ENCODE assay signal across 8 cellular contexts in the genomic region with DNA sequence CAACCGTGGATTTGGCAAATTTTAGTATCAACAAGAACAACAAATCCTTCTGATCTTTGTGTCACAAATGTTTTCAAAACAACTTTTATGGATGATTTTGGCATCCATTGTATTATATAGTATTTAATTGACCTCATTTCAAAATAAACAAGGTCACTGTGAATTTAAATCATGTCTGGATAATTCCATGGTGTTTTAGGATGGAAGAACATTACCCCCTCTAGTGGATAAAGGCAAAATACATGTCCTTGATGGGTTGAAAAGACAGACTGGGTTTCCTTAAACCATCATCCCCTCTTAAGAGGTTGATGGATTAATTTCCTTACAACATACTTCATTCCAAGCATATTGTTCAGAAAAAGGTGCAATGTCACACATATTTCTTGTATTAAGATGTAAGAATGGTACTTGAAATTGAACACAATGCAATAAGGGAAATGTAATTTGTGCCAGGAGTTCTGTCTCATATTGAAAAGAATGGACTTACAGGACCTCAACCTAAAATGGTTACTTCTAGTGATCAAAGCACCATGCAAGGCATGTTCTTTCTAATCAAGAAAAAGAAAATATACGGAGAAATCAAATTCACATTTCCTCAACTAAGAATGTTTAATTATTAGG.
DNase-seq lines count a peak whose midpoint lies in the region; ATAC-seq and TF ChIP-seq lines count a peak whose summit lies in the region.

No MANE protein-coding gene starts in this region.

- intact Hi-C loops in activated CD8-positive, alpha-beta T cell treated with anti-CD3 and anti-CD28 coated beads for 36 hours (cut with micrococcal nuclease) = no loop called here
- intact Hi-C loops in MCF 10A (cut with micrococcal nuclease) = loop anchor here (1.0 to 10.0 kb wide), 5 partner anchors 132 to 585 kb away; no protein-coding TSS in a partner anchor

- BruUV-seq in MCF 10A (replicated peaks; lab: Mats Ljungman, UMichigan) = no TSS peak

- no peak for ATAC-seq in activated CD8-positive, alpha-beta T cell treated with anti-CD3 and anti-CD28 coated beads for 36 hours
- ATAC-seq in activated CD8-positive, alpha-beta T cell treated with anti-CD3 and anti-CD28 coated beads, Interleukin-2, amount 10 ng/mL, durations not matched to agents 7 days and 5 days = no peak
- ATAC-seq in lung (ENCODE audit: insufficient read depth, low FRiP score) (no peak), HG03135 (IDR thresholded peaks at IDR 0.05; ENCODE audit: unreplicated experiment) (no peak), GM21737 (IDR thresholded peaks at IDR 0.05; ENCODE audit: unreplicated experiment) (no peak)

- H3K27me3 ChIP-seq in lung (ENCODE audit: control insufficient read depth, insufficient read depth) = no peaks in the 10 kb centered on the region

- DNase-seq in activated CD8-positive, alpha-beta T cell treated with anti-CD3 and anti-CD28 coated beads for 36 hours = no peak
- no peak for DNase-seq in activated CD8-positive, alpha-beta T cell treated with anti-CD3 and anti-CD28 coated beads, Interleukin-2, amount 10 ng/mL, durations not matched to agents 7 days and 5 days
- peak; percentile 51 for DNase-seq in NCI-H2196 treated with DMSO at 0.1 percent for 48 hours (lab: John Stamatoyannopoulos, UW; ENCODE audit: unreplicated experiment)
- DNase-seq in MCF 10A (ENCODE audit: unreplicated experiment) = peak; percentile 54
- no peak for DNase-seq in lung (ENCODE audit: low spot score)
- DNase-seq in stimulated activated CD4-positive, alpha-beta T cell treated with anti-CD3 and anti-CD28 coated beads, Interleukin-15, amount 100 ng/mL, for 24 hours = no peak

- no peaks in the 10 kb centered on the region for H3K36me3 ChIP-seq in lung (ENCODE audit: control insufficient read depth in 2 of 2, insufficient read depth in 2 of 2, low read length in 2 of 2)

- H3K4me1 Mint-ChIP-seq in activated CD8-positive, alpha-beta T cell treated with anti-CD3 and anti-CD28 coated beads for 36 hours (ENCODE audit: low read depth) = peaks cover 3% of the 10 kb centered on the region
- no peaks in the 10 kb centered on the region for H3K4me1 Mint-ChIP-seq in activated CD8-positive, alpha-beta T cell treated with anti-CD3 and anti-CD28 coated beads, Interleukin-2, amount 10 ng/mL, durations not matched to agents 7 days and 5 days (ENCODE audit: low read depth)
- H3K4me1 Mint-ChIP-seq in MCF 10A (ENCODE audit: insufficient read depth, unreplicated experiment) = peaks cover 6% of the 10 kb centered on the region

- 65 to 68% methylated on average over 2 of the region's 2 CpGs for WGBS in lung, 2 donors

- peak; percentile 54 for TF ChIP-seq CTCF in activated CD8-positive, alpha-beta T cell treated with anti-CD3 and anti-CD28 coated beads for 36 hours (IDR thresholded peaks at IDR 0.05)
- TF ChIP-seq CTCF in MCF 10A (IDR thresholded peaks at IDR 0.05; ENCODE audit: unreplicated experiment) (peak; percentile 53), lung (IDR thresholded peaks at IDR 0.05; ENCODE audit: control extremely low read depth, extremely low read depth) (peak; percentile 20)

- H3K4me3 ChIP-seq in lung = no peak overlapping the region

- no peaks in the 10 kb centered on the region for H3K4me1 ChIP-seq in lung (ENCODE audit: control insufficient read depth in 2 of 2, insufficient read depth in 2 of 2, low read length in 2 of 2)

- POLR2A ChIA-PET in activated CD8-positive, alpha-beta T cell treated with anti-CD3 and anti-CD28 coated beads for 36 hours (lab: Charles Lee) = no interaction called here
- POLR2A ChIA-PET in activated CD8-positive, alpha-beta T cell treated with anti-CD3 and anti-CD28 coated beads, Interleukin-2, amount 10 ng/mL, durations not matched to agents 7 days and 5 days (lab: Charles Lee) = no interaction called here
- POLR2A ChIA-PET in MCF 10A (lab: Yijun Ruan, JAX) = no interaction called here

- H3K4me3 Mint-ChIP-seq in activated CD8-positive, alpha-beta T cell treated with anti-CD3 and anti-CD28 coated beads for 36 hours = no peak overlapping the region
- no peak overlapping the region for H3K4me3 Mint-ChIP-seq in activated CD8-positive, alpha-beta T cell treated with anti-CD3 and anti-CD28 coated beads, Interleukin-2, amount 10 ng/mL, durations not matched to agents 7 days and 5 days
- H3K4me3 Mint-ChIP-seq in MCF 10A (ENCODE audit: unreplicated experiment) = no peak overlapping the region

- no peaks in the 10 kb centered on the region for H3K9me3 ChIP-seq in lung (ENCODE audit: control insufficient read depth in 2 of 2, insufficient read depth in 1 of 2, low read length in 1 of 2)

- peaks cover 2% of the 10 kb centered on the region for H3K27me3 Mint-ChIP-seq in activated CD8-positive, alpha-beta T cell treated with anti-CD3 and anti-CD28 coated beads for 36 hours
- peaks cover 6% of the 10 kb centered on the region for H3K27me3 Mint-ChIP-seq in activated CD8-positive, alpha-beta T cell treated with anti-CD3 and anti-CD28 coated beads, Interleukin-2, amount 10 ng/mL, durations not matched to agents 7 days and 5 days (ENCODE audit: low read depth)
- peaks cover 22% of the 10 kb centered on the region for H3K27me3 Mint-ChIP-seq in MCF 10A (ENCODE audit: insufficient read depth, unreplicated experiment)

- no peak overlapping the region for H3K27ac ChIP-seq in lung (ENCODE audit: low read depth in 1 of 2, low read length in 1 of 2)

- H3K36me3 Mint-ChIP-seq in activated CD8-positive, alpha-beta T cell treated with anti-CD3 and anti-CD28 coated beads for 36 hours (ENCODE audit: low read depth) = no peaks in the 10 kb centered on the region
- no peaks in the 10 kb centered on the region for H3K36me3 Mint-ChIP-seq in activated CD8-positive, alpha-beta T cell treated with anti-CD3 and anti-CD28 coated beads, Interleukin-2, amount 10 ng/mL, durations not matched to agents 7 days and 5 days (ENCODE audit: low read depth)
- H3K36me3 Mint-ChIP-seq in MCF 10A (ENCODE audit: insufficient read depth, unreplicated experiment) = no peaks in the 10 kb centered on the region

- H3K27ac Mint-ChIP-seq in activated CD8-positive, alpha-beta T cell treated with anti-CD3 and anti-CD28 coated beads for 36 hours = no peak overlapping the region
- no peak overlapping the region for H3K27ac Mint-ChIP-seq in activated CD8-positive, alpha-beta T cell treated with anti-CD3 and anti-CD28 coated beads, Interleukin-2, amount 10 ng/mL, durations not matched to agents 7 days and 5 days
- no peak overlapping the region for H3K27ac Mint-ChIP-seq in MCF 10A (ENCODE audit: low read depth, unreplicated experiment)

- no peaks in the 10 kb centered on the region for H3K9me3 Mint-ChIP-seq in activated CD8-positive, alpha-beta T cell treated with anti-CD3 and anti-CD28 coated beads for 36 hours
- no peaks in the 10 kb centered on the region for H3K9me3 Mint-ChIP-seq in activated CD8-positive, alpha-beta T cell treated with anti-CD3 and anti-CD28 coated beads, Interleukin-2, amount 10 ng/mL, durations not matched to agents 7 days and 5 days (ENCODE audit: insufficient read depth)
- no peaks in the 10 kb centered on the region for H3K9me3 Mint-ChIP-seq in MCF 10A (ENCODE audit: unreplicated experiment)

- CTCF ChIA-PET in activated CD8-positive, alpha-beta T cell treated with anti-CD3 and anti-CD28 coated beads for 36 hours (lab: Charles Lee) = interaction anchor here (1.4 kb wide), 1 partner anchor 25 kb away, joined by 3 read pairs; no protein-coding TSS in a partner anchor
- CTCF ChIA-PET in activated CD8-positive, alpha-beta T cell treated with anti-CD3 and anti-CD28 coated beads, Interleukin-2, amount 10 ng/mL, durations not matched to agents 7 days and 5 days (lab: Charles Lee) = no interaction called here
- CTCF ChIA-PET in MCF 10A (lab: Yijun Ruan, JAX) = interaction anchor here (0.6 to 0.7 kb wide), 3 partner anchors 10 to 327 kb away, joined by 3 to 4 read pairs (median 3); no protein-coding TSS in a partner anchor

Comparison
In these comparisons a context has a peak if more than half of its experiments do, and no peak if none do; other contexts are left out.
1. DNase-seq: peak in NCI-H2196 treated with DMSO at 0.1 percent for 48 hours (single experiment) and MCF 10A (single experiment); none in activated CD8-positive, alpha-beta T cell treated with anti-CD3 and anti-CD28 coated beads for 36 hours (single experiment), activated CD8-positive, alpha-beta T cell treated with anti-CD3 and anti-CD28 coated beads, Interleukin-2, amount 10 ng/mL, durations not matched to agents 7 days and 5 days (single experiment), lung (single experiment) and stimulated activated CD4-positive, alpha-beta T cell treated with anti-CD3 and anti-CD28 coated beads, Interleukin-15, amount 100 ng/mL, for 24 hours (single experiment).
2. Peak in every context shown above with its lines, with median percentiles within 50 percentile points of each other: CTCF ChIP-seq.